Comparison of ENCODE assay signal across 11 cellular contexts in the genomic region with DNA sequence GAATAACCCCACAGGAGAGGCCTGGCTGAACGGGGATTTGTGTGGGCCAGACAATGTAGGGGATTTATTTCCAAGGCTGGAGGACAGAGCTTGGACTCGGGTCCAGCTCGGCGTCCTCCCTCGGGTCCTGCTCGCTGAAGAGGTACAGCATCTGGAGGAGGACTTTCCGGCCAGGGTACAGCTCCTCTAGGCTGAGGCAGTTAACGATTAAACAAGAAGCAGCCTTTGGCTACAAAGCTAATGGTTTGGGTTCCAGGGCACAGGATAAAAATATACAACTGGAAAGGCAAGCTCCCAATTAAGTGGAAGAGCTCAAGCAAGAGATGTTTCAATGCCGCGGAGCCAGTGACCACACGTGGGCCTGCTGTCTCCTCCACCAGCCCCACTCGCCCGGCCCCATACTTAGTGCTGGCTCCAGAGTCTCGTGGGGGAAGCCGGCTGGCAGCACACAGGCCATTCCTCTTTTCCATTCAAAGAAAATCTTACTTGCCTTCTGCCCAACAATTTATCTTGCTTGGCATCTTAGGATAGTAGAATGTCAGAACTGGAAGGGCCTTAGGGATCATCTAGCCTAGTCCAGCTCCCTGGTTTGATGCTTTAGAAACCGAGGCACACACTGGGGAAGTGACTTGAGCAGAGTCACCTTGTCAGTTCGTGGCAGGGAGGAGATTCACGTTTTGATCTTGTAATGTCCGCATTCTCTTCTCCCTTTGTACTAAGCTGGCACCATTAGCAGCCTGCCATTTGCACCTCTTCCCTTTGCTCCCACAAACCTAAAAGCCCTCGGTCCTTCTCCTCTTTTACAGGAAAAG.
DNase-seq lines count a peak whose midpoint lies in the region; ATAC-seq and TF ChIP-seq lines count a peak whose summit lies in the region.
"Had no signal": no experiment of that assay in that cellular context is flagged by ENCODE, and none has a peak within 500 bp of the region (broad histone marks: within the 10 kb centered on the region; RNA-seq: fewer than 3 reads in every experiment).

No MANE protein-coding gene starts in this region.

- no peak overlapping the region for H2AFZ ChIP-seq in parathyroid adenoma
- H2AFZ ChIP-seq in MM.1S (ENCODE audit: low read length), result no peak overlapping the region

- peaks cover 12% of the 10 kb centered on the region for H3F3A ChIP-seq in MM.1S (ENCODE audit: insufficient read depth, low read length)

- no peaks in the 10 kb centered on the region for H4K20me1 ChIP-seq in MM.1S (ENCODE audit: insufficient read depth, low read length)
- H4K20me1 ChIP-seq: BLaER1 had no signal

- no peaks in the 10 kb centered on the region for H3K27me3 ChIP-seq in breast epithelium
- H3K27me3 ChIP-seq in parathyroid adenoma (ENCODE audit: control insufficient read depth, insufficient read depth, low read length), result no peaks in the 10 kb centered on the region
- H3K27me3 ChIP-seq in upper lobe of right lung, result no peaks in the 10 kb centered on the region
- no peaks in the 10 kb centered on the region for H3K27me3 ChIP-seq in MM.1S (replicated peaks; ENCODE audit: insufficient read depth, low read length)
- H3K27me3 ChIP-seq: BLaER1 had no signal

- H3K4me2 ChIP-seq in parathyroid adenoma (ENCODE audit: low read length), result no peak overlapping the region
- no peak overlapping the region for H3K4me2 ChIP-seq in MM.1S (ENCODE audit: low read depth, low read length)
- H3K4me2 ChIP-seq: BLaER1 had no signal

- H3K9me3 ChIP-seq in breast epithelium (no peaks in the 10 kb centered on the region), parathyroid adenoma (ENCODE audit: control insufficient read depth, low read length) (no peaks in the 10 kb centered on the region), upper lobe of right lung (no peaks in the 10 kb centered on the region), MM.1S (replicated peaks; ENCODE audit: insufficient read depth, low read length) (no peaks in the 10 kb centered on the region)
- H3K9me3 ChIP-seq: BLaER1 had no signal

- H3K79me2 ChIP-seq in parathyroid adenoma (no peaks in the 10 kb centered on the region), MM.1S (ENCODE audit: low read length) (no peaks in the 10 kb centered on the region)

- H3K9me2 ChIP-seq in MM.1S (replicated peaks; ENCODE audit: insufficient read depth, low read length), result no peaks in the 10 kb centered on the region

- no peaks in the 10 kb centered on the region for H3K36me3 ChIP-seq in breast epithelium
- H3K36me3 ChIP-seq in parathyroid adenoma (ENCODE audit: control insufficient read depth, insufficient read depth, low read length), result no peaks in the 10 kb centered on the region
- no peaks in the 10 kb centered on the region for H3K36me3 ChIP-seq in upper lobe of right lung
- H3K36me3 ChIP-seq in MM.1S (replicated peaks; ENCODE audit: insufficient read depth, low read length), result no peaks in the 10 kb centered on the region
- H3K36me3 ChIP-seq: BLaER1 had no signal

- H3K4me3 ChIP-seq in breast epithelium (peak overlapping the region in 1 of 3 donors; percentile 24), parathyroid adenoma (ENCODE audit: low read depth, low read length) (no peak overlapping the region), upper lobe of right lung (no peak overlapping the region), MM.1S (ENCODE audit: low read length) (no peak overlapping the region)
- H3K4me3 ChIP-seq: BLaER1 had no signal

- H3K4me1 ChIP-seq in breast epithelium (peaks cover 0 to 17% of the 10 kb centered on the region in 2 donors), parathyroid adenoma (no peaks in the 10 kb centered on the region), upper lobe of right lung (peaks cover 28% of the 10 kb centered on the region), MM.1S (ENCODE audit: low read length) (peaks cover 15% of the 10 kb centered on the region)

- H3K9ac ChIP-seq in parathyroid adenoma (no peak overlapping the region), MM.1S (ENCODE audit: low read length) (no peak overlapping the region)
- H3K9ac ChIP-seq: BLaER1 had no signal

- no peak for TF ChIP-seq CTCF in breast epithelium (IDR thresholded peaks at IDR 0.05)
- no peak for TF ChIP-seq CTCF in parathyroid adenoma (IDR thresholded peaks at IDR 0.05)
- TF ChIP-seq CTCF in upper lobe of right lung (IDR thresholded peaks at IDR 0.05), result no peak
- no peak for TF ChIP-seq CTCF in MM.1S (IDR thresholded peaks at IDR 0.05; ENCODE audit: low read length)

- intact Hi-C loops in breast epithelium (cut with DNase I; ENCODE audit: low total_unique reads) (no loop called here), left ventricle myocardium superior (cut with micrococcal nuclease) (no loop called here), upper lobe of right lung (cut with DNase I) (no loop called here)

- no peak for DNase-seq in breast epithelium (ENCODE audit: low spot score in 2 of 2)
- DNase-seq in left ventricle myocardium superior, result peak; percentile 70
- no peak for DNase-seq in upper lobe of right lung
- no peak for DNase-seq in GM03348 (ENCODE audit: low spot score)
- no peak for DNase-seq in glomerular visceral epithelial cell (ENCODE audit: extremely low spot score)
- DNase-seq in MM.1S, result no peak
- DNase-seq: activated CD4-positive, alpha-beta T cell treated with anti-CD3 and anti-CD28 coated beads, Interleukin-2, amount 50 U/mL, for 48 hours; SIG-M5; small intestine had no signal

- ATAC-seq in left ventricle myocardium superior, result peak; percentile 83
- no peak for ATAC-seq in upper lobe of right lung

- TF ChIP-seq POLR2A in breast epithelium (IDR thresholded peaks at IDR 0.05), result no peak

- H3K27ac ChIP-seq in breast epithelium (peak overlapping the region; percentile 63 to 67), parathyroid adenoma (peak overlapping the region; percentile 4), upper lobe of right lung (peak overlapping the region; percentile 75), MM.1S (ENCODE audit: low read length) (no peak overlapping the region)
- H3K27ac ChIP-seq: BLaER1 had no signal
